14 cellular contexts compared by ENCODE assay signal in the genomic region with DNA sequence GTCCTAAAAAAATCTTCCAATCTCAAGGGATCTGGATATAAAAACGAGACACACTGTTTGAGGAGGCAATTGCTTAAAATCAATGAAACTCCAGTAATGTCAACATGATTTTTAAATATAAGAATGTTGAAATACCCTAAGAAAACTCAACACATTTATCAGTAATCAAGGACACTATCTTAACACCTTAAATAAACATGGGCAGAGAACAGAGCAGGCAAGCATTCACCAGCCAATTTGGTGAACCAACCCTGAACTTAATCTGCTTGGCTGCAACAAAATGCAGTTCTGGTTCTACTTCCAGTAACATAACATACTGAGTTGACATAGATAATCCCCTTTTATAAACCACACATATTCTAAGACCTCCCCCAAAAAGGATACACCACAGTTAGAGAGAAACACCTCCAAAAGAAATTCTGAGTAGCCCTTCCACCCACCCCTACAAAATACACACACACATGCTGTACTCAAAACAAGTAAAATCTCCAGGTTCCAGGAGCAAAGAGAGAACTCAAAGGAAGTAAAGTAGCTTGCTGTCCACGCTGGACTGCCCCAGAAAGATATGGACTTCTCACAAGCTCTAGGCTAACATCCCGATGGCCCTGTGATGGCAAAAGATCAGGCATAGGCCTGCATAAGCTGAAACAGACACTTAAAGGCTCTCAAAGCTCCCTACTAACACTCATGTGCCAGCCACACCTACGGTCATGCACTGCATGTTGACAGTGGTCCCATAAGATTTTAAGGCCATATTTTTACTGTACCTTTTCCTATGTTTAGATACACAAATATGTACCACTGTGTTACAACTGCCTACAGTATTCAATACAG. TPM values are rescaled to one million over a fixed set of nuclear protein-coding genes. Genes with fewer than 3 reads are reported as not detected.
DNase-seq lines count a peak whose midpoint lies in the region; ATAC-seq and TF ChIP-seq lines count a peak whose summit lies in the region.
"Had no signal": no experiment of that assay in that cellular context is flagged by ENCODE, and none has a peak within 500 bp of the region (broad histone marks: within the 10 kb centered on the region; RNA-seq: fewer than 3 reads in every experiment).

No MANE protein-coding gene starts in this region.

- peak in 2 of 4 donors; percentile 26 to 42 for ATAC-seq in psoas muscle
- no peak for ATAC-seq in HG03175 (IDR thresholded peaks at IDR 0.05; ENCODE audit: unreplicated experiment)
- ATAC-seq: naive thymus-derived CD8-positive, alpha-beta T cell had no signal

- peaks cover 26% of the 10 kb centered on the region for H3F3A ChIP-seq in PC-9 (ENCODE audit: insufficient read depth, low read depth)

- H3K27ac ChIP-seq in PC-9 (0 out of 2 replicates have a peak overlapping the region, but pooled peaks have one; percentile 10), iPS-18a (ENCODE audit: low read length) (peak overlapping the region; percentile 30), psoas muscle (peak overlapping the region; percentile 43)

- no TSS peak for BruUV-seq in PC-9 (replicated peaks; lab: Mats Ljungman, UMichigan)

- no peaks in the 10 kb centered on the region for H3K27me3 Mint-ChIP-seq in activated CD4-positive, alpha-beta T cell treated with anti-CD3 and anti-CD28 coated beads, Interleukin-2, amount 10 ng/mL, durations not matched to agents 24 days and 14 days
- H3K27me3 Mint-ChIP-seq: activated CD4-positive, alpha-beta T cell treated with anti-CD3 and anti-CD28 coated beads, Interleukin-2, amount 10 ng/mL, durations not matched to agents 7 days and 5 days; naive thymus-derived CD8-positive, alpha-beta T cell had no signal

- no peak overlapping the region for H3K27ac Mint-ChIP-seq in activated CD4-positive, alpha-beta T cell treated with anti-CD3 and anti-CD28 coated beads, Interleukin-2, amount 10 ng/mL, durations not matched to agents 24 days and 14 days
- H3K27ac Mint-ChIP-seq: activated CD4-positive, alpha-beta T cell treated with anti-CD3 and anti-CD28 coated beads, Interleukin-2, amount 10 ng/mL, durations not matched to agents 7 days and 5 days had no signal

- H3K9me3 ChIP-seq in PC-9 (ENCODE audit: insufficient read depth, low read depth) (no peaks in the 10 kb centered on the region), iPS-18a (ENCODE audit: control insufficient read depth, low read depth, low read length) (no peaks in the 10 kb centered on the region), psoas muscle (no peaks in the 10 kb centered on the region)
- H3K9me3 ChIP-seq: MG63 had no signal

- peaks cover 22% of the 10 kb centered on the region for H3K4me1 Mint-ChIP-seq in activated CD4-positive, alpha-beta T cell treated with anti-CD3 and anti-CD28 coated beads, Interleukin-2, amount 10 ng/mL, durations not matched to agents 24 days and 14 days

- no peaks in the 10 kb centered on the region for H3K9me3 Mint-ChIP-seq in activated CD4-positive, alpha-beta T cell treated with anti-CD3 and anti-CD28 coated beads, Interleukin-2, amount 10 ng/mL, durations not matched to agents 24 days and 14 days
- H3K9me3 Mint-ChIP-seq: activated CD4-positive, alpha-beta T cell treated with anti-CD3 and anti-CD28 coated beads, Interleukin-2, amount 10 ng/mL, durations not matched to agents 7 days and 5 days; naive thymus-derived CD8-positive, alpha-beta T cell had no signal

- no peaks in the 10 kb centered on the region for H4K20me1 ChIP-seq in PC-9 (ENCODE audit: insufficient read depth)

- CTCF ChIA-PET in PC-9 (lab: Charles Lee), result interaction anchor here (0.6 kb wide), 2 partner anchors 95 to 385 kb away, joined by 4 to 9 read pairs; no protein-coding TSS in a partner anchor

- peaks cover 34% of the 10 kb centered on the region for H3K36me3 Mint-ChIP-seq in activated CD4-positive, alpha-beta T cell treated with anti-CD3 and anti-CD28 coated beads, Interleukin-2, amount 10 ng/mL, durations not matched to agents 24 days and 14 days (ENCODE audit: low read depth)

- H3K36me3 ChIP-seq in PC-9 (ENCODE audit: low read depth) (peaks cover 22% of the 10 kb centered on the region; the same call in 1 of the 2 replicates), iPS-18a (ENCODE audit: control insufficient read depth, low read depth, low read length) (peaks cover 50% of the 10 kb centered on the region), psoas muscle (ENCODE audit: insufficient read depth in 1 of 2, low read depth in 1 of 2) (peaks cover 5 to 38% of the 10 kb centered on the region in 2 donors)

- peaks cover 35% of the 10 kb centered on the region for H3K4me1 ChIP-seq in PC-9 (replicated peaks; ENCODE audit: insufficient read depth)
- no peaks in the 10 kb centered on the region for H3K4me1 ChIP-seq in iPS-18a (ENCODE audit: control insufficient read depth, low read depth, low read length)
- peaks cover 42% of the 10 kb centered on the region for H3K4me1 ChIP-seq in psoas muscle

- H3K4me3 ChIP-seq in PC-9 (no peak overlapping the region), iPS-18a (ENCODE audit: low read length) (no peak overlapping the region), psoas muscle (no peak overlapping the region)
- H3K4me3 ChIP-seq: MG63 had no signal

- H3K27me3 ChIP-seq in PC-9 (ENCODE audit: insufficient read depth, low read depth) (no peaks in the 10 kb centered on the region), iPS-18a (ENCODE audit: control insufficient read depth, insufficient read depth, low read length) (no peaks in the 10 kb centered on the region), psoas muscle (ENCODE audit: insufficient read depth in 3 of 3, low read length in 2 of 3) (no peaks in the 10 kb centered on the region)
- H3K27me3 ChIP-seq: MG63 had no signal

- H2AFZ ChIP-seq in PC-9, result no peak overlapping the region

- intact Hi-C loops in activated CD4-positive, alpha-beta T cell treated with anti-CD3 and anti-CD28 coated beads, Interleukin-2, amount 10 ng/mL, durations not matched to agents 24 days and 14 days (cut with micrococcal nuclease), result no loop called here
- intact Hi-C loops in PC-9 (cut with micrococcal nuclease; ENCODE audit: unreplicated experiment), result loop anchor here (10.0 kb wide), 1 partner anchor 240 kb away; no protein-coding TSS in a partner anchor
- intact Hi-C loops in psoas muscle (cut with DNase I), result loop anchor here in 1 of 2 donors (10.0 kb wide), 1 partner anchor 90 kb away; no protein-coding TSS in a partner anchor

- WGBS in psoas muscle, 3 donors, result 49 to 76% (median 56%) methylated on average over 4 of the region's 4 CpGs

- POLR2A ChIA-PET in PC-9 (lab: Charles Lee; ENCODE audit: unreplicated experiment), result interaction anchor here (0.7 kb wide), 1 partner anchor 30 kb away, joined by 3 read pairs; no protein-coding TSS in a partner anchor

- no peak overlapping the region for H3K4me2 ChIP-seq in PC-9

- DNase-seq in activated CD4-positive, alpha-beta T cell treated with anti-CD3 and anti-CD28 coated beads, Interleukin-2, amount 10 ng/mL, durations not matched to agents 24 days and 14 days, result peak; percentile 51
- no peak for DNase-seq in activated CD4-positive, alpha-beta T cell treated with anti-CD3 and anti-CD28 coated beads for 1 hour
- DNase-seq in PC-9 (no peak), psoas muscle (no peak), NCI-H187 (lab: John Stamatoyannopoulos, UW) (no peak), NCI-H2227 treated with DMSO at 0.1 percent for 48 hours (lab: John Stamatoyannopoulos, UW) (no peak)
- DNase-seq: activated CD4-positive, alpha-beta T cell treated with anti-CD3 and anti-CD28 coated beads, Interleukin-2, amount 10 ng/mL, durations not matched to agents 7 days and 5 days; MG63; naive thymus-derived CD8-positive, alpha-beta T cell; NCI-H2081; NCI-H748 treated with DMSO at 0.1 percent for 48 hours; stimulated activated CD4-positive, alpha-beta T cell treated with anti-CD3 and anti-CD28 coated beads, Interleukin-4, amount 100 ng/mL, for 1 hour had no signal

- peaks cover 56% of the 10 kb centered on the region for H3K79me2 ChIP-seq in PC-9 (ENCODE audit: low read depth)

- TF ChIP-seq CTCF in PC-9 (conservative IDR thresholded peaks at IDR 0.05), result no peak
- no peak for TF ChIP-seq CTCF in psoas muscle (IDR thresholded peaks at IDR 0.05)

- no peaks in the 10 kb centered on the region for H3K9me2 ChIP-seq in PC-9 (ENCODE audit: insufficient read depth)

- no peak overlapping the region for H3K4me3 Mint-ChIP-seq in activated CD4-positive, alpha-beta T cell treated with anti-CD3 and anti-CD28 coated beads, Interleukin-2, amount 10 ng/mL, durations not matched to agents 24 days and 14 days
- H3K4me3 Mint-ChIP-seq: activated CD4-positive, alpha-beta T cell treated with anti-CD3 and anti-CD28 coated beads, Interleukin-2, amount 10 ng/mL, durations not matched to agents 7 days and 5 days; naive thymus-derived CD8-positive, alpha-beta T cell had no signal

- no peak overlapping the region for H3K9ac ChIP-seq in iPS-18a (ENCODE audit: low read length)

RNA-seq across cellular contexts. Expression of a gene that starts 30.5 kb away (rescaled TPM):
- 37.1 and 47.7 TPM in 2 replicates for total RNA-seq in activated CD4-positive, alpha-beta T cell treated with anti-CD3 and anti-CD28 coated beads, Interleukin-2, amount 10 ng/mL, durations not matched to agents 24 days and 14 days
- 63.1 and 81.4 TPM in 2 replicates for total RNA-seq in PC-9 (2021)
- 10 to 100 TPM; 17.1 to 34.0 (median 25.8) TPM for total RNA-seq in psoas muscle
- polyA plus RNA-seq in psoas muscle, result 10 to 100 TPM; 10.6 to 15.1 (median 13.9) TPM
